36 cellular contexts compared by ENCODE assay signal in genomic region chr9:98516205-98516896, GRCh38.
"Had no signal": no experiment of that assay in that cellular context is flagged by ENCODE, and none has a peak within 500 bp of the region (broad histone marks: within the 10 kb centered on the region; RNA-seq: fewer than 3 reads in every experiment).

No MANE protein-coding gene starts in this region.

- H3K36me3 ChIP-seq: adrenal gland, ascending aorta, breast epithelium, cardiac muscle cell, colonic mucosa, gastrocnemius medialis, heart left ventricle, WERI-Rb-1 had no signal

- H3K27ac Mint-ChIP-seq: activated B cell treated with CpG ODN at 0.5 μM for 24 hours; activated CD4-positive, alpha-beta memory T cell treated with anti-CD3 and anti-CD28 coated beads, Interleukin-2, amount 10 ng/mL, durations not matched to agents 7 days and 5 days; activated CD4-positive, alpha-beta T cell treated with anti-CD3 and anti-CD28 coated beads, Interleukin-2, amount 10 ng/mL, durations not matched to agents 7 days and 5 days; activated naive CD4-positive, alpha-beta T cell treated with anti-CD3 and anti-CD28 coated beads, Interleukin-2, amount 50 U/mL, for 24 hours; activated naive CD8-positive, alpha-beta T cell treated with anti-CD3 and anti-CD28 coated beads for 36 hours; activated naive CD8-positive, alpha-beta T cell treated with anti-CD3 and anti-CD28 coated beads, Interleukin-2, amount 50 U/mL, for 24 hours; activated T-helper 17 cell treated with anti-CD3 and anti-CD28 coated beads, Interleukin-2, amount 50 U/mL, for 72 hours; brain; dendritic cell treated with granulocyte-macrophage colony-stimulating factor and Interleukin-4, amounts not matched to agents 40 ng/mL and 50 ng/mL, for 4 days; endodermal cell; T-helper 17 cell; T-helper 2 cell treated with Interferon-gamma antibody and Interleukin-4, amounts not matched to agents 5 μg/mL and 100 μg/mL, for 36 hours had no signal

- H3K4me1 Mint-ChIP-seq: activated B cell treated with CpG ODN at 0.5 μM for 24 hours; activated CD4-positive, alpha-beta memory T cell treated with anti-CD3 and anti-CD28 coated beads, Interleukin-2, amount 10 ng/mL, durations not matched to agents 7 days and 5 days; activated CD4-positive, alpha-beta T cell treated with anti-CD3 and anti-CD28 coated beads, Interleukin-2, amount 10 ng/mL, durations not matched to agents 7 days and 5 days; activated naive CD4-positive, alpha-beta T cell treated with anti-CD3 and anti-CD28 coated beads, Interleukin-2, amount 50 U/mL, for 24 hours; activated naive CD8-positive, alpha-beta T cell treated with anti-CD3 and anti-CD28 coated beads for 36 hours; activated naive CD8-positive, alpha-beta T cell treated with anti-CD3 and anti-CD28 coated beads, Interleukin-2, amount 50 U/mL, for 24 hours; activated T-helper 17 cell treated with anti-CD3 and anti-CD28 coated beads, Interleukin-2, amount 50 U/mL, for 72 hours; brain; endodermal cell; T-helper 17 cell had no signal

- H3K9me3 ChIP-seq: adrenal gland, ascending aorta, breast epithelium, colonic mucosa, gastrocnemius medialis, heart left ventricle had no signal

- H3K4me3 Mint-ChIP-seq: activated B cell treated with CpG ODN at 0.5 μM for 24 hours; activated CD4-positive, alpha-beta memory T cell treated with anti-CD3 and anti-CD28 coated beads, Interleukin-2, amount 10 ng/mL, durations not matched to agents 7 days and 5 days; activated CD4-positive, alpha-beta T cell treated with anti-CD3 and anti-CD28 coated beads, Interleukin-2, amount 10 ng/mL, durations not matched to agents 7 days and 5 days; activated naive CD4-positive, alpha-beta T cell treated with anti-CD3 and anti-CD28 coated beads, Interleukin-2, amount 50 U/mL, for 24 hours; activated naive CD8-positive, alpha-beta T cell treated with anti-CD3 and anti-CD28 coated beads for 36 hours; activated naive CD8-positive, alpha-beta T cell treated with anti-CD3 and anti-CD28 coated beads, Interleukin-2, amount 50 U/mL, for 24 hours; activated T-cell treated with anti-CD3 and anti-CD28 coated beads, Interleukin-2, amount 50 U/mL, for 4 hours; activated T-helper 17 cell treated with anti-CD3 and anti-CD28 coated beads, Interleukin-2, amount 50 U/mL, for 72 hours; brain; dendritic cell treated with granulocyte-macrophage colony-stimulating factor and Interleukin-4, amounts not matched to agents 40 ng/mL and 50 ng/mL, for 4 days; endodermal cell; T-helper 17 cell; T-helper 2 cell treated with Interferon-gamma antibody and Interleukin-4, amounts not matched to agents 5 μg/mL and 100 μg/mL, for 36 hours had no signal

- H3K27me3 Mint-ChIP-seq: activated CD4-positive, alpha-beta memory T cell treated with anti-CD3 and anti-CD28 coated beads, Interleukin-2, amount 10 ng/mL, durations not matched to agents 7 days and 5 days had no signal

- ATAC-seq: activated CD4-positive, CD25-positive, alpha-beta regulatory T cell treated with anti-CD3 and anti-CD28 coated beads, Interleukin-2, amount 50 U/mL, for 24 hours; activated naive CD8-positive, alpha-beta T cell treated with anti-CD3 and anti-CD28 coated beads, Interleukin-2, amount 50 U/mL, for 24 hours; activated T-cell treated with anti-CD3 and anti-CD28 coated beads, Interleukin-2, amount 50 U/mL, for 4 hours; activated T-helper 17 cell treated with anti-CD3 and anti-CD28 coated beads, Interleukin-2, amount 50 U/mL, for 72 hours; esophagus mucosa; foreskin keratinocyte; gastrocnemius medialis; heart left ventricle; T-helper 17 cell had no signal

- H3K4me1 ChIP-seq: adrenal gland, ascending aorta, breast epithelium, colonic mucosa, foreskin keratinocyte, gastrocnemius medialis, heart left ventricle had no signal

- H3K27me3 ChIP-seq: adrenal gland, ascending aorta, breast epithelium, cardiac muscle cell, colonic mucosa, dorsolateral prefrontal cortex, foreskin keratinocyte, gastrocnemius medialis had no signal

- H3K4me3 ChIP-seq: adrenal gland, ascending aorta, breast epithelium, cardiac muscle cell, colonic mucosa, dorsolateral prefrontal cortex, gastrocnemius medialis, heart left ventricle had no signal

- H3K9me3 Mint-ChIP-seq: activated B cell treated with CpG ODN at 0.5 μM for 24 hours; activated CD4-positive, alpha-beta memory T cell treated with anti-CD3 and anti-CD28 coated beads, Interleukin-2, amount 10 ng/mL, durations not matched to agents 7 days and 5 days; activated CD4-positive, alpha-beta T cell treated with anti-CD3 and anti-CD28 coated beads, Interleukin-2, amount 10 ng/mL, durations not matched to agents 7 days and 5 days; activated naive CD4-positive, alpha-beta T cell treated with anti-CD3 and anti-CD28 coated beads, Interleukin-2, amount 50 U/mL, for 24 hours; activated naive CD8-positive, alpha-beta T cell treated with anti-CD3 and anti-CD28 coated beads for 36 hours; activated naive CD8-positive, alpha-beta T cell treated with anti-CD3 and anti-CD28 coated beads, Interleukin-2, amount 50 U/mL, for 24 hours; activated T-cell treated with anti-CD3 and anti-CD28 coated beads, Interleukin-2, amount 50 U/mL, for 4 hours; activated T-helper 17 cell treated with anti-CD3 and anti-CD28 coated beads, Interleukin-2, amount 50 U/mL, for 72 hours; dendritic cell treated with granulocyte-macrophage colony-stimulating factor and Interleukin-4, amounts not matched to agents 40 ng/mL and 50 ng/mL, for 4 days; endodermal cell; T-helper 2 cell treated with Interferon-gamma antibody and Interleukin-4, amounts not matched to agents 5 μg/mL and 100 μg/mL, for 36 hours had no signal

- DNase-seq: activated B cell treated with CpG ODN at 0.5 μM for 24 hours; activated CD4-positive, alpha-beta memory T cell treated with anti-CD3 and anti-CD28 coated beads, Interleukin-2, amount 10 ng/mL, durations not matched to agents 7 days and 5 days; activated CD4-positive, alpha-beta T cell treated with anti-CD3 and anti-CD28 coated beads, Interleukin-2, amount 10 ng/mL, durations not matched to agents 7 days and 5 days; activated CD4-positive, alpha-beta T cell treated with anti-CD3 and anti-CD28 coated beads, Interleukin-2, amount 50 U/mL, for 4 hours; activated effector memory CD4-positive, alpha-beta T cell treated with Interleukin-2 at 50 U/mL for 16 hours; activated gamma-delta T cell treated with Interleukin-2 at 50 U/mL for 16 hours; activated naive CD4-positive, alpha-beta T cell treated with Interleukin-2 at 50 U/mL for 16 hours; activated naive CD8-positive, alpha-beta T cell treated with anti-CD3 and anti-CD28 coated beads for 36 hours; activated naive CD8-positive, alpha-beta T cell treated with anti-CD3 and anti-CD28 coated beads, Interleukin-2, amount 50 U/mL, for 24 hours; activated T-cell treated with anti-CD3 and anti-CD28 coated beads, Interleukin-2, amount 50 U/mL, for 4 hours; adrenal gland; amygdala; central memory CD4-positive, alpha-beta T cell; cerebellar nuclear complex; colonic mucosa; dorsolateral prefrontal cortex; effector memory CD4-positive, alpha-beta T cell; endodermal cell; foreskin keratinocyte; gastrocnemius medialis; glutamatergic neuron; heart left ventricle; T-helper 1 cell; T-helper 17 cell; T1000; WERI-Rb-1 had no signal

- H3K36me3 Mint-ChIP-seq: activated naive CD4-positive, alpha-beta T cell treated with anti-CD3 and anti-CD28 coated beads, Interleukin-2, amount 50 U/mL, for 24 hours; activated naive CD8-positive, alpha-beta T cell treated with anti-CD3 and anti-CD28 coated beads for 36 hours; brain had no signal

- H3K27ac ChIP-seq: adrenal gland, ascending aorta, breast epithelium, cardiac muscle cell, colonic mucosa, foreskin keratinocyte, gastrocnemius medialis, heart left ventricle, WERI-Rb-1 had no signal
